11 cellular contexts compared by ENCODE assay signal in genomic region chr14:25006961-25007795, GRCh38. TPM values are rescaled to one million over a fixed set of nuclear protein-coding genes. Genes with fewer than 3 reads are reported as not detected.
DNase-seq lines count a peak whose midpoint lies in the region; ATAC-seq and TF ChIP-seq lines count a peak whose summit lies in the region.
"Had no signal": no experiment of that assay in that cellular context is flagged by ENCODE, and none has a peak within 500 bp of the region (broad histone marks: within the 10 kb centered on the region; RNA-seq: fewer than 3 reads in every experiment).

No MANE protein-coding gene starts in this region.

- peak; percentile 42 for ATAC-seq in GM18907 (IDR thresholded peaks at IDR 0.05; ENCODE audit: unreplicated experiment)
- peak; percentile 91 for ATAC-seq in RWPE2 (ENCODE audit: low read depth)
- peak; percentile 75 for ATAC-seq in left ventricle myocardium superior
- ATAC-seq in HG02763 (IDR thresholded peaks at IDR 0.05; ENCODE audit: unreplicated experiment), result no peak
- no peak for ATAC-seq in HG03039 (IDR thresholded peaks at IDR 0.05; ENCODE audit: unreplicated experiment)
- ATAC-seq in HG03108 (IDR thresholded peaks at IDR 0.05; ENCODE audit: unreplicated experiment), result no peak

- H3K4me1 ChIP-seq in RWPE2 (ENCODE audit: insufficient read depth, poor library complexity, severe bottlenecking), result peaks cover 7% of the 10 kb centered on the region

- H3K4me3 ChIP-seq in RWPE2 (ENCODE audit: severe bottlenecking), result no peak overlapping the region
- H3K4me3 ChIP-seq: esophagus squamous epithelium had no signal

- intact Hi-C loops in left ventricle myocardium superior (cut with micrococcal nuclease), result no loop called here

- H3K36me3 ChIP-seq in RWPE2 (ENCODE audit: low read depth), result no peaks in the 10 kb centered on the region
- H3K36me3 ChIP-seq: esophagus squamous epithelium had no signal

- H3K27me3 ChIP-seq in RWPE2 (ENCODE audit: insufficient read depth, poor library complexity, severe bottlenecking), result no peaks in the 10 kb centered on the region
- H3K27me3 ChIP-seq: esophagus squamous epithelium had no signal

- H3K9me3 ChIP-seq in RWPE2 (ENCODE audit: severe bottlenecking), result no peaks in the 10 kb centered on the region
- H3K9me3 ChIP-seq: esophagus squamous epithelium had no signal

- peak overlapping the region; percentile 8 for H3K27ac ChIP-seq in RWPE2 (ENCODE audit: poor library complexity, severe bottlenecking)
- H3K27ac ChIP-seq: esophagus squamous epithelium had no signal

- peak; percentile 66 for DNase-seq in A172 (ENCODE audit: low spot score)
- DNase-seq in RWPE2 (ENCODE audit: low spot score), result no peak
- DNase-seq in left ventricle myocardium superior, result no peak
- no peak for DNase-seq in NK-92 treated with Interleukin-12 subunit alpha and Interleukin-12 subunit beta, amount 100 ng/mL, for 24 hours (lab: John Stamatoyannopoulos, UW)
- DNase-seq: activated CD4-positive, alpha-beta memory T cell treated with anti-CD3 and anti-CD28 coated beads, Interleukin-2, amount 10 ng/mL, durations not matched to agents 7 days and 5 days; esophagus squamous epithelium; NCI-H1436 had no signal

- no peak for TF ChIP-seq CTCF in RWPE2 (IDR thresholded peaks at IDR 0.05; ENCODE audit: poor library complexity, severe bottlenecking)

RNA-seq across cellular contexts. Expression of gene STXBP6, which starts 42.8 kb away (rescaled TPM):
- total RNA-seq in A172 (2014; rRNA removed; shearing (Covaris generic)), result 3.9 and 7.6 TPM in 2 replicates
- 43.5 TPM for total RNA-seq in left ventricle myocardium superior
- total RNA-seq: activated CD4-positive, alpha-beta memory T cell treated with anti-CD3 and anti-CD28 coated beads, Interleukin-2, amount 10 ng/mL, durations not matched to agents 7 days and 5 days had no signal

Comparison
In these comparisons a context has a peak if more than half of its experiments do, and no peak if none do; other contexts are left out.
1. ATAC-seq: peak in GM18907 (single experiment), RWPE2 (single experiment) and left ventricle myocardium superior (single experiment); none in HG02763 (single experiment), HG03039 (single experiment) and HG03108 (single experiment).